ENCODE assay signal across 18 cellular contexts in genomic region chr22:38292694-38293093, GRCh38. TPM values are rescaled to one million over a fixed set of nuclear protein-coding genes. Genes with fewer than 3 reads are reported as not detected.
DNase-seq lines count a peak whose midpoint lies in the region; ATAC-seq and TF ChIP-seq lines count a peak whose summit lies in the region.
"Had no signal": no experiment of that assay in that cellular context is flagged by ENCODE, and none has a peak within 500 bp of the region (broad histone marks: within the 10 kb centered on the region; RNA-seq: fewer than 3 reads in every experiment).

No MANE protein-coding gene starts in this region.

- intact Hi-C loops in activated CD8-positive, alpha-beta T cell treated with anti-CD3 and anti-CD28 coated beads for 36 hours (cut with micrococcal nuclease): loop anchor here (10.0 kb wide), 1 partner anchor 62 kb away; no protein-coding TSS in a partner anchor
- intact Hi-C loops in uterus (cut with DNase I; ENCODE audit: low total_unique reads): no loop called here

- POLR2A ChIA-PET in activated CD8-positive, alpha-beta T cell treated with anti-CD3 and anti-CD28 coated beads, Interleukin-2, amount 10 ng/mL, durations not matched to agents 7 days and 5 days (lab: Charles Lee): no interaction called here
- POLR2A ChIA-PET in activated CD8-positive, alpha-beta T cell treated with anti-CD3 and anti-CD28 coated beads for 36 hours (lab: Charles Lee): interaction anchor here (0.7 kb wide), 1 partner anchor 19 kb away, joined by 3 read pairs; no protein-coding TSS in a partner anchor

- peaks cover 1% of the 10 kb centered on the region for H3K79me2 ChIP-seq in trophoblast cell (ENCODE audit: control insufficient read depth, insufficient read depth, low read length, poor library complexity)

- H3K4ac ChIP-seq in trophoblast cell (ENCODE audit: low read depth, low read length): no peak overlapping the region

- H3K4me1 Mint-ChIP-seq in activated CD8-positive, alpha-beta T cell treated with anti-CD3 and anti-CD28 coated beads, Interleukin-2, amount 10 ng/mL, durations not matched to agents 7 days and 5 days (ENCODE audit: low read depth): no peaks in the 10 kb centered on the region
- no peaks in the 10 kb centered on the region for H3K4me1 Mint-ChIP-seq in activated CD8-positive, alpha-beta T cell treated with anti-CD3 and anti-CD28 coated beads for 36 hours (ENCODE audit: low read depth)
- H3K4me1 Mint-ChIP-seq in stimulated activated naive CD8-positive, alpha-beta T cell treated with anti-CD3 and anti-CD28 coated beads, Interleukin-15, amount 100 ng/mL, for 72 hours: no peaks in the 10 kb centered on the region

- H2BK5ac ChIP-seq in trophoblast cell (ENCODE audit: low read depth, low read length, poor library complexity): no peak overlapping the region

- DNase-seq in activated CD8-positive, alpha-beta T cell treated with anti-CD3 and anti-CD28 coated beads, Interleukin-2, amount 10 ng/mL, durations not matched to agents 7 days and 5 days: no peak
- DNase-seq in activated CD8-positive, alpha-beta T cell treated with anti-CD3 and anti-CD28 coated beads for 36 hours: no peak
- peak; percentile 96 for DNase-seq in fibroblast of villous mesenchyme (ENCODE audit: low read depth)
- peak; percentile 85 to 86 for DNase-seq in trophoblast cell
- DNase-seq in uterus: no peak
- no peak for DNase-seq in Peyer's patch
- no peak for DNase-seq in stimulated activated naive CD8-positive, alpha-beta T cell treated with anti-CD3 and anti-CD28 coated beads, Interleukin-15, amount 100 ng/mL, for 72 hours
- DNase-seq in islet precursor cell: no peak
- DNase-seq: colonic mucosa; H7; Karpas-422; mucosa of descending colon; NCI-H82; SJCRH30; stimulated activated CD4-positive, alpha-beta T cell treated with anti-CD3 and anti-CD28 coated beads, Interleukin-2, amount 100 ng/mL, for 48 hours had no signal

- TF ChIP-seq CTCF in activated CD8-positive, alpha-beta T cell treated with anti-CD3 and anti-CD28 coated beads for 36 hours (IDR thresholded peaks at IDR 0.05): no peak
- peak; percentile 14 for TF ChIP-seq CTCF in fibroblast of villous mesenchyme (IDR thresholded peaks at IDR 0.05; ENCODE audit: insufficient read depth, low read depth, low read length)
- TF ChIP-seq CTCF in uterus (IDR thresholded peaks at IDR 0.05): no peak
- no peak for TF ChIP-seq CTCF in Peyer's patch (IDR thresholded peaks at IDR 0.05)

- H3K27me3 ChIP-seq in trophoblast cell (ENCODE audit: insufficient read depth, low read length) (no peaks in the 10 kb centered on the region), uterus (no peaks in the 10 kb centered on the region), Peyer's patch (no peaks in the 10 kb centered on the region)
- H3K27me3 ChIP-seq: colonic mucosa, SJCRH30 had no signal

- no peak overlapping the region for H3K23ac ChIP-seq in trophoblast cell (ENCODE audit: low read length)

- TF ChIP-seq POLR2A in uterus (IDR thresholded peaks at IDR 0.05) (no peak), Peyer's patch (IDR thresholded peaks at IDR 0.05) (no peak)

- CTCF ChIA-PET in activated CD8-positive, alpha-beta T cell treated with anti-CD3 and anti-CD28 coated beads, Interleukin-2, amount 10 ng/mL, durations not matched to agents 7 days and 5 days (lab: Charles Lee): no interaction called here
- CTCF ChIA-PET in activated CD8-positive, alpha-beta T cell treated with anti-CD3 and anti-CD28 coated beads for 36 hours (lab: Charles Lee): no interaction called here

- H3K9ac ChIP-seq in trophoblast cell (ENCODE audit: low read length): no peak overlapping the region

- no peak overlapping the region for H4K12ac ChIP-seq in trophoblast cell (ENCODE audit: low read depth, low read length)

- H3K4me2 ChIP-seq in trophoblast cell (ENCODE audit: low read length): no peak overlapping the region
- H3K4me2 ChIP-seq: A549 had no signal

- H2AFZ ChIP-seq in trophoblast cell (ENCODE audit: insufficient read depth, low read length, poor library complexity): no peak overlapping the region

- no peak overlapping the region for H2AK5ac ChIP-seq in trophoblast cell (ENCODE audit: low read length)

- ATAC-seq in activated CD8-positive, alpha-beta T cell treated with anti-CD3 and anti-CD28 coated beads, Interleukin-2, amount 10 ng/mL, durations not matched to agents 7 days and 5 days: no peak
- ATAC-seq in activated CD8-positive, alpha-beta T cell treated with anti-CD3 and anti-CD28 coated beads for 36 hours: no peak
- no peak for ATAC-seq in stimulated activated naive CD8-positive, alpha-beta T cell treated with anti-CD3 and anti-CD28 coated beads, Interleukin-15, amount 100 ng/mL, for 72 hours
- ATAC-seq: mucosa of descending colon had no signal

- WGBS in trophoblast cell (ENCODE audit: extremely low coverage, insufficient coverage, insufficient read length): no CpG with 5 or more reads among the region's 9 CpGs

- peaks cover 15% of the 10 kb centered on the region for H3K36me3 Mint-ChIP-seq in activated CD8-positive, alpha-beta T cell treated with anti-CD3 and anti-CD28 coated beads, Interleukin-2, amount 10 ng/mL, durations not matched to agents 7 days and 5 days (ENCODE audit: low read depth)
- H3K36me3 Mint-ChIP-seq in activated CD8-positive, alpha-beta T cell treated with anti-CD3 and anti-CD28 coated beads for 36 hours (ENCODE audit: low read depth): peaks cover 10% of the 10 kb centered on the region
- H3K36me3 Mint-ChIP-seq: activated naive CD8-positive, alpha-beta T cell had no signal

- H3K9me3 Mint-ChIP-seq in activated CD8-positive, alpha-beta T cell treated with anti-CD3 and anti-CD28 coated beads, Interleukin-2, amount 10 ng/mL, durations not matched to agents 7 days and 5 days (ENCODE audit: insufficient read depth): no peaks in the 10 kb centered on the region
- no peaks in the 10 kb centered on the region for H3K9me3 Mint-ChIP-seq in activated CD8-positive, alpha-beta T cell treated with anti-CD3 and anti-CD28 coated beads for 36 hours
- no peaks in the 10 kb centered on the region for H3K9me3 Mint-ChIP-seq in stimulated activated naive CD8-positive, alpha-beta T cell treated with anti-CD3 and anti-CD28 coated beads, Interleukin-15, amount 100 ng/mL, for 72 hours

- no peak overlapping the region for H4K91ac ChIP-seq in trophoblast cell (ENCODE audit: low read depth, low read length)

- H3K27ac Mint-ChIP-seq in activated CD8-positive, alpha-beta T cell treated with anti-CD3 and anti-CD28 coated beads, Interleukin-2, amount 10 ng/mL, durations not matched to agents 7 days and 5 days: peak overlapping the region; percentile 52
- H3K27ac Mint-ChIP-seq in activated CD8-positive, alpha-beta T cell treated with anti-CD3 and anti-CD28 coated beads for 36 hours: no peak overlapping the region
- no peak overlapping the region for H3K27ac Mint-ChIP-seq in stimulated activated naive CD8-positive, alpha-beta T cell treated with anti-CD3 and anti-CD28 coated beads, Interleukin-15, amount 100 ng/mL, for 72 hours
- H3K27ac Mint-ChIP-seq: activated naive CD8-positive, alpha-beta T cell had no signal

- H3K4me3 ChIP-seq in fibroblast of villous mesenchyme (ENCODE audit: low read depth, low read length) (no peak overlapping the region), trophoblast cell (ENCODE audit: low read depth, low read length) (no peak overlapping the region), uterus (no peak overlapping the region), Peyer's patch (no peak overlapping the region)
- H3K4me3 ChIP-seq: A549, colonic mucosa, mucosa of descending colon, prostate gland, SJCRH30 had no signal

- H3K79me1 ChIP-seq in trophoblast cell (ENCODE audit: low read length): peaks cover 13% of the 10 kb centered on the region

- no peak overlapping the region for H2BK12ac ChIP-seq in trophoblast cell (ENCODE audit: low read length)

- no peak overlapping the region for H4K8ac ChIP-seq in trophoblast cell (ENCODE audit: low read depth, low read length)

- H2BK120ac ChIP-seq in trophoblast cell (ENCODE audit: insufficient read depth, low read length, poor library complexity): peak overlapping the region; percentile 61

- H3K27ac ChIP-seq in trophoblast cell (ENCODE audit: low read depth, low read length) (peak overlapping the region; percentile 63), uterus (peak overlapping the region; percentile 49 to 74), Peyer's patch (peak overlapping the region in 1 of 4 donors; percentile 35)
- H3K27ac ChIP-seq: A549, colonic mucosa, SJCRH30 had no signal

- H3K4me1 ChIP-seq in trophoblast cell (ENCODE audit: control insufficient read depth in 1 of 2, insufficient read depth in 2 of 2, low read length in 2 of 2) (peaks cover 27 to 30% of the 10 kb centered on the region in 2 experiments), uterus (no peaks in the 10 kb centered on the region), Peyer's patch (peaks cover 0 to 8% (median 0%) of the 10 kb centered on the region in 4 donors)
- H3K4me1 ChIP-seq: A549, prostate gland, SJCRH30 had no signal

- H3K18ac ChIP-seq in trophoblast cell (ENCODE audit: low read length): no peak overlapping the region

- no peaks in the 10 kb centered on the region for H3K27me3 Mint-ChIP-seq in activated CD8-positive, alpha-beta T cell treated with anti-CD3 and anti-CD28 coated beads, Interleukin-2, amount 10 ng/mL, durations not matched to agents 7 days and 5 days (ENCODE audit: low read depth)
- no peaks in the 10 kb centered on the region for H3K27me3 Mint-ChIP-seq in activated CD8-positive, alpha-beta T cell treated with anti-CD3 and anti-CD28 coated beads for 36 hours
- no peaks in the 10 kb centered on the region for H3K27me3 Mint-ChIP-seq in stimulated activated naive CD8-positive, alpha-beta T cell treated with anti-CD3 and anti-CD28 coated beads, Interleukin-15, amount 100 ng/mL, for 72 hours
- H3K27me3 Mint-ChIP-seq: activated naive CD8-positive, alpha-beta T cell had no signal

- H3K14ac ChIP-seq in trophoblast cell (ENCODE audit: low read length): no peak overlapping the region

- no peaks in the 10 kb centered on the region for H3K9me3 ChIP-seq in trophoblast cell (ENCODE audit: insufficient read depth, low read depth, low read length)
- no peaks in the 10 kb centered on the region for H3K9me3 ChIP-seq in uterus
- no peaks in the 10 kb centered on the region for H3K9me3 ChIP-seq in Peyer's patch
- H3K9me3 ChIP-seq: A549, colonic mucosa, mucosa of descending colon, prostate gland, SJCRH30 had no signal

- H3K4me3 Mint-ChIP-seq in activated CD8-positive, alpha-beta T cell treated with anti-CD3 and anti-CD28 coated beads, Interleukin-2, amount 10 ng/mL, durations not matched to agents 7 days and 5 days: no peak overlapping the region
- H3K4me3 Mint-ChIP-seq in activated CD8-positive, alpha-beta T cell treated with anti-CD3 and anti-CD28 coated beads for 36 hours: no peak overlapping the region
- H3K4me3 Mint-ChIP-seq in stimulated activated naive CD8-positive, alpha-beta T cell treated with anti-CD3 and anti-CD28 coated beads, Interleukin-15, amount 100 ng/mL, for 72 hours: no peak overlapping the region
- H3K4me3 Mint-ChIP-seq: activated naive CD8-positive, alpha-beta T cell had no signal

- H3K36me3 ChIP-seq in trophoblast cell (ENCODE audit: control insufficient read depth in 1 of 2, insufficient read depth in 2 of 2, low read length in 2 of 2) (peaks cover 72 to 73% of the 10 kb centered on the region in 2 experiments), uterus (no peaks in the 10 kb centered on the region), Peyer's patch (peaks cover 0 to 67% (median 0%) of the 10 kb centered on the region in 3 donors)
- H3K36me3 ChIP-seq: colonic mucosa had no signal

RNA-seq across cellular contexts. Expression of gene TMEM184B, which starts 19.9 kb away (rescaled TPM):
- 10 to 100 TPM; 30.8 to 31.4 TPM for total RNA-seq in activated CD8-positive, alpha-beta T cell treated with anti-CD3 and anti-CD28 coated beads, Interleukin-2, amount 10 ng/mL, durations not matched to agents 7 days and 5 days
- 10 to 100 TPM; 15.7 to 16.8 TPM for total RNA-seq in activated CD8-positive, alpha-beta T cell treated with anti-CD3 and anti-CD28 coated beads for 36 hours
- total RNA-seq in fibroblast of villous mesenchyme (44.9 and 65.1 TPM in 2 replicates), uterus (10 to 100 TPM; 31.7 to 70.4 (median 50.7) TPM), Peyer's patch (10 to 100 TPM; 39.1 to 56.1 (median 51.4) TPM)
- 88.3 and 94.8 TPM in 2 replicates for polyA plus RNA-seq in trophoblast cell (2013)

RNA-seq across cellular contexts. Expression of gene CSNK1E, which starts 24.5 kb away (rescaled TPM):
- total RNA-seq in activated CD8-positive, alpha-beta T cell treated with anti-CD3 and anti-CD28 coated beads, Interleukin-2, amount 10 ng/mL, durations not matched to agents 7 days and 5 days: 10 to 100 TPM; 74.7 to 82.9 TPM
- 100 to 1,000 TPM; 123 TPM for total RNA-seq in activated CD8-positive, alpha-beta T cell treated with anti-CD3 and anti-CD28 coated beads for 36 hours
- total RNA-seq in fibroblast of villous mesenchyme: 145 and 161 TPM in 2 replicates
- 172 and 176 TPM in 2 replicates for polyA plus RNA-seq in trophoblast cell (2013)
- 100 to 1,000 TPM in 2 of 4 donors, 10 to 100 TPM in 2; 22.1 to 171 (median 100) TPM for total RNA-seq in uterus
- total RNA-seq in Peyer's patch: 100 to 1,000 TPM in 3 of 4 donors, 10 to 100 TPM in 1; 39.1 to 254 (median 114) TPM

Comparison
In these comparisons a context has a peak if more than half of its experiments do, and no peak if none do; other contexts are left out.
1. DNase-seq: peak in fibroblast of villous mesenchyme (single experiment) and trophoblast cell (2 of 2); none in activated CD8-positive, alpha-beta T cell treated with anti-CD3 and anti-CD28 coated beads, Interleukin-2, amount 10 ng/mL, durations not matched to agents 7 days and 5 days (single experiment), activated CD8-positive, alpha-beta T cell treated with anti-CD3 and anti-CD28 coated beads for 36 hours (single experiment), uterus (0 of 2), Peyer's patch (0 of 3), stimulated activated naive CD8-positive, alpha-beta T cell treated with anti-CD3 and anti-CD28 coated beads, Interleukin-15, amount 100 ng/mL, for 72 hours (0 of 2) and islet precursor cell (single experiment).